8 cellular contexts compared by ENCODE assay signal in the genomic region with DNA sequence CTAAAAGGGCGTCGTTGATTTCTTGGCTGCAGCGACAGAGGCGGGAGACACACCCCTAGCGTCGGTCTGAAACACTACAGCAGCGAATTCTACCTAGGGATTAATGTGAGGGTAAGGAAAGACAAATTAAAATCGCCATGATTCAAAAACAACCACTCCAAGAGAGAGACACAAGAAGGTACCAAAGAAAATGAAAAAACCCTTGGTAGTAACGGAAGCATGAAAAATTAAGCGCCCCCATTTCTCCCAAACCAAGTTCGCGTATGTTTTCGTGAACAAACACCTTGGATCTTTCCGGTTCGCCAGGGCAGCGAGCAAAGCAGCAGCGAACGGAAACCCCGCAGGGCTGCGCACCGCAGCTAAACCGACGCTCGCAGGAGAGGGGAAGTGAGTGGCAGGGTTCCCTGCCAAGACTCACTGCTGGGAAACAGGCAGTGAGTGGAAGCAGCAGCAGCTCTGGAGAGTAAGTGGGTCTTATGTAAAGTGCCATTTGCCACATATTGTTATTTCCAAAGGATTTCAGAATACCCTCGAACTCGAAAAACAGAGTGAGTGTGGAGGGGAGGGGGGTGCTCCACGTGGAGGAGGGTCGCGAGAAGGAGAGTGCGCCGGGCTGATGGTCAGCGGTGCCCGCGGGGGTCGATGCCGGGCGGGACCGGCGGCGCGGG. TPM values are rescaled to one million over a fixed set of nuclear protein-coding genes. Genes with fewer than 3 reads are reported as not detected.
DNase-seq lines count a peak whose midpoint lies in the region; ATAC-seq and TF ChIP-seq lines count a peak whose summit lies in the region.

No MANE protein-coding gene starts in this region.

- H3K4me1 ChIP-seq in OCI-LY1 (ENCODE audit: insufficient read depth, low read length, severe bottlenecking) (peaks cover 71% of the 10 kb centered on the region), mucosa of rectum (ENCODE audit: control insufficient read depth in 2 of 2, insufficient read depth in 2 of 2, low read length in 2 of 2) (peaks cover 32 to 34% of the 10 kb centered on the region in 2 donors)

- H3K27ac ChIP-seq in OCI-LY1 (ENCODE audit: low read depth, low read length, poor library complexity, severe bottlenecking) (peak overlapping the region; percentile 91), mucosa of rectum (ENCODE audit: low read depth in 2 of 2, low read length in 2 of 2) (peak overlapping the region; percentile 99)

- BruUV-seq in Calu3 (replicated peaks; lab: Mats Ljungman, UMichigan) = no TSS peak

- H3K36me3 ChIP-seq in OCI-LY1 (ENCODE audit: insufficient read depth, low read length) = peaks cover 18% of the 10 kb centered on the region; the same call in 1 of the 2 replicates
- no peaks in the 10 kb centered on the region for H3K36me3 ChIP-seq in mucosa of rectum (ENCODE audit: control insufficient read depth in 2 of 2, insufficient read depth in 2 of 2, low read length in 2 of 2)

- no peak overlapping the region for H2AFZ ChIP-seq in OCI-LY1 (ENCODE audit: low read length)

- peaks cover 56% of the 10 kb centered on the region for H3K79me2 ChIP-seq in OCI-LY1 (ENCODE audit: insufficient read depth, low read length)

- H3K4me1 Mint-ChIP-seq in Calu3 (ENCODE audit: low read depth, unreplicated experiment) = peaks cover 20% of the 10 kb centered on the region

- peak overlapping the region; percentile 76 for H3K4me2 ChIP-seq in OCI-LY1 (ENCODE audit: low read length)

- H3F3A ChIP-seq in OCI-LY1 (ENCODE audit: insufficient read depth, low read length) = no peaks in the 10 kb centered on the region

- TF ChIP-seq CTCF in Calu3 (IDR thresholded peaks at IDR 0.05; ENCODE audit: unreplicated experiment) = peak; percentile 69
- peak; percentile 71 for TF ChIP-seq CTCF in OCI-LY1 (IDR thresholded peaks at IDR 0.05; ENCODE audit: low read length)
- peak; percentile 81 for TF ChIP-seq CTCF in epithelial cell of esophagus (IDR thresholded peaks at IDR 0.05; ENCODE audit: insufficient read depth, low read depth, low read length, missing control alignments)

- CTCF ChIA-PET in Calu3 (lab: Charles Lee) = no interaction called here

- H3K27me3 Mint-ChIP-seq in Calu3 (ENCODE audit: unreplicated experiment) = no peaks in the 10 kb centered on the region

- H3K27ac Mint-ChIP-seq in Calu3 (ENCODE audit: unreplicated experiment) = peak overlapping the region; percentile 93

- intact Hi-C loops in Calu3 (cut with micrococcal nuclease; ENCODE audit: unreplicated experiment) = loop anchor here (2.0 kb wide), 1 partner anchor 95 kb away; a partner anchor contains a TSS

- no peaks in the 10 kb centered on the region for H3K9me3 ChIP-seq in OCI-LY1 (ENCODE audit: low read length)
- H3K9me3 ChIP-seq in mucosa of rectum (ENCODE audit: control insufficient read depth in 2 of 2, low read length in 2 of 2) = no peaks in the 10 kb centered on the region

- DNase-seq in Calu3 = peak; percentile 75
- peak; percentile 60 for DNase-seq in HuH-7 (ENCODE audit: low spot score)
- peak; percentile 68 for DNase-seq in activated T-cell treated with anti-CD3 and anti-CD28 coated beads for 24 hours (ENCODE audit: low read depth)
- peak; percentile 91 for DNase-seq in epithelial cell of esophagus (ENCODE audit: low read depth)
- DNase-seq in stimulated activated CD8-positive, alpha-beta memory T cell treated with anti-CD3 and anti-CD28 coated beads, Interleukin-7, amount 100 ng/mL, for 1 hour (ENCODE audit: low read depth in 2 of 2) = peak; percentile 41 to 48

- H3K27me3 ChIP-seq in OCI-LY1 (ENCODE audit: insufficient read depth, low read length) (no peaks in the 10 kb centered on the region), mucosa of rectum (ENCODE audit: control insufficient read depth in 2 of 2, insufficient read depth in 2 of 2, low read length in 2 of 2) (no peaks in the 10 kb centered on the region)

- peak overlapping the region; percentile 85 for H3K4me3 Mint-ChIP-seq in Calu3 (ENCODE audit: low read depth, unreplicated experiment)

- H4K20me1 ChIP-seq in OCI-LY1 (ENCODE audit: insufficient read depth, low read length) = peaks cover 6% of the 10 kb centered on the region

- H3K36me3 Mint-ChIP-seq in Calu3 (ENCODE audit: insufficient read depth, unreplicated experiment) = peaks cover 39% of the 10 kb centered on the region

- H3K9me2 ChIP-seq in OCI-LY1 (ENCODE audit: low read depth, low read length) = no peaks in the 10 kb centered on the region

- ATAC-seq in GM21447 (IDR thresholded peaks at IDR 0.05; ENCODE audit: unreplicated experiment) = peak; percentile 51

- peak overlapping the region; percentile 94 for H3K9ac ChIP-seq in OCI-LY1 (ENCODE audit: low read length)
- H3K9ac ChIP-seq in mucosa of rectum (ENCODE audit: low read depth in 1 of 2, low read length in 2 of 2) = peak overlapping the region; percentile 94 to 96

- H3K4me3 ChIP-seq in OCI-LY1 (ENCODE audit: low read depth, low read length, poor library complexity, severe bottlenecking) (peak overlapping the region; percentile 81), epithelial cell of esophagus (ENCODE audit: low read length) (peak overlapping the region; percentile 87), mucosa of rectum (ENCODE audit: low read length in 2 of 2) (peak overlapping the region; percentile 90 to 95)

- no peaks in the 10 kb centered on the region for H3K9me3 Mint-ChIP-seq in Calu3 (ENCODE audit: low read depth, unreplicated experiment)

RNA-seq across cellular contexts. Expression of a gene that starts 1.0 kb away (rescaled TPM):
- total RNA-seq in Calu3 (2022) = 63.4 TPM in 2 replicates

Comparison
In these comparisons a context has a peak if more than half of its experiments do, and no peak if none do; other contexts are left out.
1. Peak in every context shown above with its lines: DNase-seq, ATAC-seq, H3K4me3 ChIP-seq and H3K27ac ChIP-seq.